In genomic region chr4:7073059-7073458, GRCh38 we compare ENCODE assay signal across 1 cellular context.
TF ChIP-seq lines count a peak whose summit lies in the region.

No MANE protein-coding gene starts in this region.

TF ChIP-seq in K562, 482 proteins besides CTCF, POLR2A, EP300 and RAD21:
- no peak for TF ChIP-seq FOXP1 (CRISPR knock-in tag; IDR thresholded peaks at IDR 0.05)
- no peak for TF ChIP-seq ELF1 (tag; IDR thresholded peaks at IDR 0.05)
- TF ChIP-seq, protein P1, sequence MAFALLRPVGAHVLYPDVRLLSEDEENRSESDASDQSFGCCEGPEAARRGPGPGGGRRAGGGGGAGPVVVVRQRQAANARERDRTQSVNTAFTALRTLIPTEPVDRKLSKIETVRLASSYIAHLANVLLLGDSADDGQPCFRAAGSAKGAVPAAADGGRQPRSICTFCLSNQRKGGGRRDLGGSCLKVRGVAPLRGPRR (CRISPR knock-in tag; IDR thresholded peaks at IDR 0.05) = no peak
- TF ChIP-seq PTRF (tag; IDR thresholded peaks at IDR 0.05) = no peak
